8 cellular contexts compared by ENCODE assay signal in the genomic region with DNA sequence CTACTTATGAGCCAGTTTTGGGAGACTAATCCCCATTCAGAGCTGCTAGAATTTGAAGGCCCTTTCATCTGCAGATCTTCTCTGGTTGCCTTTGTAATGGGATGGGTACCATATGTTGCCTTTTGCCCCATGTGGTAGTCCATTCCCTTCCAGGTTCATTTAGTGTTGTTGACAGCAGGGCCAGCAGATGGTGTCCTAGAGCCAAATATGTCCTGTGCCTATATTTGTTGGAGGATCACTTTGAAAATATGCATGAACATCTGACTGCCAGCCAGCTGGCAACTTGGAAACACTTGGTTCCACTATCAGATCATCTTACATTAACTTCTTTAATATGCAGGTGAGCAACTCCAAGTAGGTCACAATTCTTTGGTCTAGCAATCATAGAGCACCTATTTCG. TPM values are rescaled to one million over a fixed set of nuclear protein-coding genes. Genes with fewer than 3 reads are reported as not detected.
DNase-seq lines count a peak whose midpoint lies in the region; ATAC-seq and TF ChIP-seq lines count a peak whose summit lies in the region.

No MANE protein-coding gene starts in this region.

- intact Hi-C loops in esophagus squamous epithelium (cut with DNase I) = loop anchor here (5.0 to 10.0 kb wide), 2 partner anchors 626 to 679 kb away; no protein-coding TSS in a partner anchor

- peak; percentile 91 for ATAC-seq in GM18907 (IDR thresholded peaks at IDR 0.05; ENCODE audit: unreplicated experiment)
- peak; percentile 83 for ATAC-seq in HG03432 (IDR thresholded peaks at IDR 0.05; ENCODE audit: unreplicated experiment)

- no peaks in the 10 kb centered on the region for H3K4me1 Mint-ChIP-seq in neural crest cell

- H3K4me3 Mint-ChIP-seq in neural crest cell = no peak overlapping the region

- peaks cover 5% of the 10 kb centered on the region for H3K9me3 Mint-ChIP-seq in neural crest cell

- H3K9me3 ChIP-seq in esophagus squamous epithelium = peaks cover 0 to 5% (median 5%) of the 10 kb centered on the region in 3 donors

- peak; percentile 70 for TF ChIP-seq CTCF in C4-2B (conservative IDR thresholded peaks at IDR 0.05)
- TF ChIP-seq CTCF in esophagus squamous epithelium (IDR thresholded peaks at IDR 0.05) = peak in 5 of 6 experiments; percentile 23 to 71 (median 48)
- TF ChIP-seq CTCF in neural crest cell (conservative IDR thresholded peaks at IDR 0.05) = peak; percentile 75

- H3K27me3 ChIP-seq in esophagus squamous epithelium = peaks cover 0 to 4% (median under 1%) of the 10 kb centered on the region in 4 donors

- 50 to 58% methylated on average over 1 of the region's 1 CpG for WGBS in esophagus squamous epithelium, 2 donors

- H3K27ac ChIP-seq in C4-2B (no peak overlapping the region), esophagus squamous epithelium (no peak overlapping the region)

- no peak overlapping the region for H3K27ac Mint-ChIP-seq in neural crest cell (ENCODE audit: unreplicated experiment)

- H3K36me3 ChIP-seq in esophagus squamous epithelium = no peaks in the 10 kb centered on the region

- no peak for TF ChIP-seq POLR2A in esophagus squamous epithelium (IDR thresholded peaks at IDR 0.05)

- no peaks in the 10 kb centered on the region for H3K4me1 ChIP-seq in esophagus squamous epithelium

- no peak overlapping the region for H3K4me3 ChIP-seq in esophagus squamous epithelium

- no peaks in the 10 kb centered on the region for H3K36me3 Mint-ChIP-seq in neural crest cell (ENCODE audit: low read depth)

- DNase-seq in NCI-H748 (lab: John Stamatoyannopoulos, UW; ENCODE audit: unreplicated experiment) = peak; percentile 39
- peak; percentile 14 to 19 for DNase-seq in activated CD8-positive, alpha-beta memory T cell treated with anti-CD3 and anti-CD28 coated beads for 4 hours (ENCODE audit: low read depth in 2 of 2)
- DNase-seq in esophagus squamous epithelium (lab: John Stamatoyannopoulos, UW) = no peak
- peak; percentile 22 for DNase-seq in neural crest cell (ENCODE audit: low read depth, low spot score)
- DNase-seq in ureter (ENCODE audit: low spot score) = peak; percentile 68

- peaks cover 11% of the 10 kb centered on the region for H3K27me3 Mint-ChIP-seq in neural crest cell (ENCODE audit: low read depth)

RNA-seq across cellular contexts. Expression of a gene that starts 30.4 kb away (rescaled TPM):
- not detected for total RNA-seq in esophagus squamous epithelium
- total RNA-seq in neural crest cell = not detected in 2 replicates
- total RNA-seq in ureter = not detected
